2 cellular contexts compared by ENCODE assay signal in genomic region chr3:170603770-170604510, GRCh38.
TF ChIP-seq lines count a peak whose summit lies in the region.

No MANE protein-coding gene starts in this region.

TF ChIP-seq in SK-N-SH, 30 proteins besides CTCF, POLR2A, EP300 and RAD21 (continued from another document):
- TF ChIP-seq REST (IDR thresholded peaks at IDR 0.05; ENCODE audit: low read depth, low read length) = peak; percentile 92

TF ChIP-seq in SK-N-SH treated with all-trans-retinoic acid at 6 μM for 48 hours, 23 proteins besides CTCF, POLR2A, EP300 and RAD21:
- TF ChIP-seq PATZ1 (CRISPR knock-in tag; IDR thresholded peaks at IDR 0.05; ENCODE audit: borderline replicate concordance) (no peak), BACH2 (CRISPR knock-in tag; IDR thresholded peaks at IDR 0.05; ENCODE audit: borderline replicate concordance) (no peak), CSRNP3 (CRISPR knock-in tag; IDR thresholded peaks at IDR 0.05) (no peak), ZNF565 (CRISPR knock-in tag; conservative IDR thresholded peaks at IDR 0.05; ENCODE audit: low read depth) (no peak), ZNF8 (CRISPR knock-in tag; IDR thresholded peaks at IDR 0.05) (no peak)
